In genomic region chr19:47541507-47541906, GRCh38 we compare ENCODE assay signal across 2 cellular contexts.
TF ChIP-seq lines count a peak whose summit lies in the region.

No MANE protein-coding gene starts in this region.

TF ChIP-seq in SK-N-SH treated with all-trans-retinoic acid at 6 μM for 48 hours, 23 proteins besides CTCF, POLR2A, EP300 and RAD21:
- no peak for TF ChIP-seq ZFP30 (CRISPR knock-in tag; IDR thresholded peaks at IDR 0.05)
- TF ChIP-seq OSR1 (CRISPR knock-in tag; IDR thresholded peaks at IDR 0.05) = no peak
- TF ChIP-seq GLIS3 (CRISPR knock-in tag; IDR thresholded peaks at IDR 0.05) = no peak
- TF ChIP-seq ZNF565 (CRISPR knock-in tag; conservative IDR thresholded peaks at IDR 0.05; ENCODE audit: low read depth) = no peak
- no peak for TF ChIP-seq ISL1 (CRISPR knock-in tag; IDR thresholded peaks at IDR 0.05)
- TF ChIP-seq TCF4 (CRISPR knock-in tag; IDR thresholded peaks at IDR 0.05; ENCODE audit: borderline replicate concordance) = no peak
- no peak for TF ChIP-seq PATZ1 (CRISPR knock-in tag; IDR thresholded peaks at IDR 0.05; ENCODE audit: borderline replicate concordance)
- TF ChIP-seq ZFP3 (CRISPR knock-in tag; IDR thresholded peaks at IDR 0.05) = no peak
- no peak for TF ChIP-seq TSHZ2 (CRISPR knock-in tag; IDR thresholded peaks at IDR 0.05)
- TF ChIP-seq ZNF70 (CRISPR knock-in tag; IDR thresholded peaks at IDR 0.05) = no peak
- no peak for TF ChIP-seq ESRRG (CRISPR knock-in tag; IDR thresholded peaks at IDR 0.05)
- no peak for TF ChIP-seq TOX (CRISPR knock-in tag; IDR thresholded peaks at IDR 0.05; ENCODE audit: borderline replicate concordance)
- no peak for TF ChIP-seq CSRNP3 (CRISPR knock-in tag; IDR thresholded peaks at IDR 0.05)
- TF ChIP-seq CSDC2 (CRISPR knock-in tag; IDR thresholded peaks at IDR 0.05) = no peak
- TF ChIP-seq ZNF8 (CRISPR knock-in tag; IDR thresholded peaks at IDR 0.05) = no peak
- TF ChIP-seq ZC3H10 (CRISPR knock-in tag; IDR thresholded peaks at IDR 0.05) = no peak
- TF ChIP-seq POU6F1 (CRISPR knock-in tag; IDR thresholded peaks at IDR 0.05; ENCODE audit: borderline replicate concordance, low read depth) = no peak

TF ChIP-seq in H1, 55 proteins besides CTCF, POLR2A, EP300 and RAD21:
- TF ChIP-seq YY1 (IDR thresholded peaks at IDR 0.05; ENCODE audit: low read depth, low read length) (no peak), MAX (IDR thresholded peaks at IDR 0.05) (no peak), CREB1 (IDR thresholded peaks at IDR 0.05) (no peak), CHD1 (IDR thresholded peaks at IDR 0.05; ENCODE audit: low read depth, low read length) (no peak), USF2 (IDR thresholded peaks at IDR 0.05; ENCODE audit: low read length) (no peak), NRF1 (IDR thresholded peaks at IDR 0.05; ENCODE audit: low read depth, low read length) (no peak), SRF (IDR thresholded peaks at IDR 0.05; ENCODE audit: low read depth, low read length) (no peak), SIRT6 (IDR thresholded peaks at IDR 0.05; ENCODE audit: low read length) (no peak), EZH2 (IDR thresholded peaks at IDR 0.05; ENCODE audit: low read depth, low read length, severe bottlenecking) (no peak), CTBP2 (IDR thresholded peaks at IDR 0.05; ENCODE audit: borderline replicate concordance, insufficient read depth, insufficient read length, low read length) (no peak), TEAD4 (IDR thresholded peaks at IDR 0.05; ENCODE audit: low read depth, low read length) (no peak), HDAC6 (IDR thresholded peaks at IDR 0.05; ENCODE audit: low read depth, low read length) (no peak), POU5F1 (IDR thresholded peaks at IDR 0.05; ENCODE audit: low read depth, low read length) (no peak), GTF2F1 (IDR thresholded peaks at IDR 0.05; ENCODE audit: borderline replicate concordance, low read depth, low read length) (no peak), MAFK (IDR thresholded peaks at IDR 0.05; ENCODE audit: low read depth, low read length) (no peak)
